ENCODE assay signal across 6 cellular contexts in genomic region chr14:22887260-22887989, GRCh38. TPM values are rescaled to one million over a fixed set of nuclear protein-coding genes. Genes with fewer than 3 reads are reported as not detected.
A peak's percentile ranks its signal among the peaks of the same experiment; 100 is the strongest.
DNase-seq lines count a peak whose midpoint lies in the region; ATAC-seq, FAIRE-seq and TF ChIP-seq lines count a peak whose summit lies in the region.

No MANE protein-coding gene starts in this region.

- POLR2A ChIA-PET in K562 (lab: Yijun Ruan, JAX) = interaction anchor here (0.7 to 1.6 kb wide), 7 partner anchors 12 to 393 kb away, joined by 3 to 7 read pairs (median 6); partner anchors contain the start of genes MRPL52 and RBM23

- CTCF ChIA-PET in K562 (lab: Yijun Ruan, JAX; ENCODE audit: low intra/inter-chr PET ratio) = no interaction called here

- H3K4me2 ChIP-seq in K562 (ENCODE audit: insufficient read depth, low read length) = peak overlapping the region; percentile 87

- H3K4me3 ChIP-seq in K562 = peak overlapping the region; percentile 63
- peak overlapping the region; percentile 57 for H3K4me3 ChIP-seq in mesodermal cell (ENCODE audit: extremely low read depth, insufficient read depth, low read length, poor library complexity, severe bottlenecking)

- TF ChIP-seq RAD21 in K562 (CRISPR knock-in tag; conservative IDR thresholded peaks at IDR 0.05 in 1 of 2, IDR thresholded peaks at IDR 0.05 in 1 of 2) = no peak

- TF ChIP-seq CTCF in K562 (IDR thresholded peaks at IDR 0.05 in 2 of 3, conservative IDR thresholded peaks at IDR 0.05 in 1 of 3; ENCODE audit: insufficient read depth in 2 of 3, low read depth in 1 of 3, low read length in 3 of 3) = no peak

- in situ Hi-C loops in K562 (cut with MboI) = no loop called here

- H4K20me1 ChIP-seq in K562 (replicated peaks; ENCODE audit: control insufficient read depth, insufficient read depth, low read length) = no peaks in the 10 kb centered on the region

- H3K9ac ChIP-seq in K562 (ENCODE audit: insufficient read depth in 1 of 2, low read depth in 2 of 2, low read length in 2 of 2) = peak overlapping the region; percentile 80 to 90

- ATAC-seq in HG02610 (IDR thresholded peaks at IDR 0.05; ENCODE audit: unreplicated experiment) (peak; percentile 8), K562 (peak; percentile 88)

- FAIRE-seq in K562 (lab: Jason Lieb, UNC) = peak; percentile 98

- peak; percentile 6; the same call in 1 of the 2 replicates for TF ChIP-seq EP300 in K562 (IDR thresholded peaks at IDR 0.05; ENCODE audit: low read length)

- no peaks in the 10 kb centered on the region for H3K27me3 ChIP-seq in K562 (ENCODE audit: control insufficient read depth in 2 of 2, insufficient read depth in 2 of 2, low read length in 2 of 2)

- TSS peak; percentile 82 for BruUV-seq in K562 (replicated peaks; lab: Mats Ljungman, UMichigan)

- intact Hi-C loops in K562 (cut with micrococcal nuclease) = loop anchor here (1.0 kb wide), 1 partner anchor 16 kb away; the partner anchor contains the start of gene LRP10

- WGBS in K562 (ENCODE audit: insufficient coverage, low coverage, missing lambda C conversion rate) = 1% methylated on average over 11 of the region's 11 CpGs
- WGBS in mesodermal cell (ENCODE audit: insufficient coverage in 2 of 2), 2 experiments = 24 to 40% methylated on average over 8 to 9 of the region's 11 CpGs

- H2AFZ ChIP-seq in K562 (ENCODE audit: low read depth, low read length) = peak overlapping the region; percentile 96

- DNase-seq in DMS53 treated with DMSO at 0.1 percent for 48 hours (lab: John Stamatoyannopoulos, UW; ENCODE audit: unreplicated experiment) (peak; percentile 78), NCI-H446 treated with DMSO at 0.1 percent for 48 hours (lab: John Stamatoyannopoulos, UW) (peak; percentile 26), K562 (ENCODE audit: extremely low read depth in 1 of 4, low spot score in 3 of 4) (peak; percentile 49 to 89 (median 60)), occipital lobe (lab: John Stamatoyannopoulos, UW) (no peak)

- no peaks in the 10 kb centered on the region for H3K9me3 ChIP-seq in K562 (replicated peaks; ENCODE audit: control insufficient read depth, insufficient read depth, low read depth, low read length)
- H3K9me3 ChIP-seq in mesodermal cell (ENCODE audit: control insufficient read depth, low read length) = no peaks in the 10 kb centered on the region

- H3K27ac ChIP-seq in K562 (ENCODE audit: extremely low read depth, low read depth, low read length) = peak overlapping the region; percentile 81
- H3K27ac ChIP-seq in mesodermal cell (ENCODE audit: low read depth, low read length, severe bottlenecking) = peak overlapping the region; percentile 78

- H3K9me1 ChIP-seq in K562 (ENCODE audit: control insufficient read depth, insufficient read depth, low read length) = no peaks in the 10 kb centered on the region

- H3K36me3 ChIP-seq in K562 (ENCODE audit: control insufficient read depth, insufficient read depth, low read length) (no peaks in the 10 kb centered on the region), mesodermal cell (ENCODE audit: control insufficient read depth, insufficient read depth, low read length) (no peaks in the 10 kb centered on the region)

- H3K4me1 ChIP-seq in K562 (replicated peaks in 1 of 2; ENCODE audit: control insufficient read depth in 2 of 2, insufficient read depth in 2 of 2, low read length in 2 of 2) (peaks cover 26 to 45% of the 10 kb centered on the region in 2 experiments), mesodermal cell (ENCODE audit: control insufficient read depth, insufficient read depth, low read length, poor library complexity, severe bottlenecking) (peaks cover 7% of the 10 kb centered on the region)

- H3K79me2 ChIP-seq in K562 (ENCODE audit: control insufficient read depth, insufficient read depth, low read length) = peaks cover 14% of the 10 kb centered on the region

- peak; percentile 36 for TF ChIP-seq POLR2A in K562 (conservative IDR thresholded peaks at IDR 0.05)

RNA-seq across cellular contexts. Expression of gene REM2, which starts 4.4 kb away (rescaled TPM):
- 1.2 and 3.0 TPM in 2 replicates for total RNA-seq in K562 (2011; cell fraction: chromatin; rRNA removed; ENCODE audit: low replicate concordance)
- 3.0 and 3.8 TPM in 2 replicates for total RNA-seq in K562 (2011; cell fraction: nucleolus; rRNA removed)
- 2.4 and 2.7 TPM in 2 replicates for total RNA-seq in K562 (2011; cell fraction: nucleoplasm; rRNA removed)
- total RNA-seq in K562 (2014; rRNA removed) (0.29 and 0.36 TPM in 2 replicates), K562 (2014; rRNA removed; fragmentation: Illumina TruSeq; extraction: Trizol) (0.18 and 0.51 TPM in 2 replicates), K562 (2015; rRNA removed; fragmentation: Illumina TruSeq; extraction: Trizol) (0.25 and 0.34 TPM in 2 replicates), K562 (2021) (0.40 and 0.69 TPM in 2 replicates), occipital lobe (1.7 TPM)
- polyA plus RNA-seq in K562 (2011; rRNA removed) (0.91 and 1.0 TPM in 2 replicates), K562 (2014; fragmentation: Illumina TruSeq; extraction: Trizol) (0.21 and 0.25 TPM in 2 replicates), K562 (2014; fragmentation: Nextera tagmentation; extraction: Ambion mirVana) (under 1 TPM; 0.38 to 0.50 TPM), K562 (2014; rRNA removed) (0.20 and 0.97 TPM in 2 replicates)
- polyA plus RNA-seq in K562 (2011; cell fraction: cytosol; rRNA removed) = 0.40 and 0.47 TPM in 2 replicates
- polyA plus RNA-seq in K562 (2011; cell fraction: nucleus; rRNA removed) = 1.2 and 2.3 TPM in 2 replicates
- 0.82 and 1.1 TPM in 2 replicates for polyA plus RNA-seq in K562 (2012)
- 0.32 and 0.48 TPM in 2 replicates for polyA minus RNA-seq in K562 (2011; rRNA and poly(A)+ RNA removed)
- not detected in 2 replicates for polyA minus RNA-seq in K562 (2011; cell fraction: cytosol; rRNA and poly(A)+ RNA removed)
- polyA minus RNA-seq in K562 (2011; cell fraction: nucleus; rRNA and poly(A)+ RNA removed) = 0.81 and 1.9 TPM in 2 replicates
- polyA plus RNA-seq in mesodermal cell (2013, experiment 1 of 2) = 1.9 TPM
- polyA plus RNA-seq in mesodermal cell (2013, experiment 2 of 2) = 1.5 TPM

RNA-seq across cellular contexts. Expression of gene LRP10, which starts 15.9 kb away (rescaled TPM):
- total RNA-seq in K562 (2011; cell fraction: chromatin; rRNA removed; ENCODE audit: low replicate concordance) = 26.2 and 103 TPM in 2 replicates
- total RNA-seq in K562 (2011; cell fraction: nucleolus; rRNA removed) = 119 and 150 TPM in 2 replicates
- 79.0 and 80.1 TPM in 2 replicates for total RNA-seq in K562 (2011; cell fraction: nucleoplasm; rRNA removed)
- 10.9 and 14.9 TPM in 2 replicates for total RNA-seq in K562 (2014; rRNA removed)
- total RNA-seq in K562 (2014; rRNA removed; fragmentation: Illumina TruSeq; extraction: Trizol) = 4.9 and 5.5 TPM in 2 replicates
- total RNA-seq in K562 (2015; rRNA removed; fragmentation: Illumina TruSeq; extraction: Trizol) = 6.9 and 8.1 TPM in 2 replicates
- total RNA-seq in K562 (2021) = 40.7 and 45.5 TPM in 2 replicates
- polyA plus RNA-seq in K562 (2011; rRNA removed) = 16.0 and 25.1 TPM in 2 replicates
- polyA plus RNA-seq in K562 (2011; cell fraction: cytosol; rRNA removed) = 18.9 and 40.0 TPM in 2 replicates
- polyA plus RNA-seq in K562 (2011; cell fraction: nucleus; rRNA removed) = 17.1 and 30.2 TPM in 2 replicates
- 36.0 and 70.6 TPM in 2 replicates for polyA plus RNA-seq in K562 (2012)
- polyA plus RNA-seq in K562 (2014; fragmentation: Illumina TruSeq; extraction: Trizol) = 27.2 and 34.5 TPM in 2 replicates
- polyA plus RNA-seq in K562 (2014; fragmentation: Nextera tagmentation; extraction: Ambion mirVana) = 1 to 10 TPM; 1.3 to 2.3 TPM
- 12.7 and 15.9 TPM in 2 replicates for polyA plus RNA-seq in K562 (2014; rRNA removed)
- 15.2 and 24.3 TPM in 2 replicates for polyA minus RNA-seq in K562 (2011; rRNA and poly(A)+ RNA removed)
- polyA minus RNA-seq in K562 (2011; cell fraction: cytosol; rRNA and poly(A)+ RNA removed) = 36.7 and 48.5 TPM in 2 replicates
- polyA minus RNA-seq in K562 (2011; cell fraction: nucleus; rRNA and poly(A)+ RNA removed) = 16.7 and 17.0 TPM in 2 replicates
- 64.8 TPM for polyA plus RNA-seq in mesodermal cell (2013, experiment 1 of 2)
- 49.4 TPM for polyA plus RNA-seq in mesodermal cell (2013, experiment 2 of 2)
- total RNA-seq in occipital lobe = 3.4 TPM

RNA-seq across cellular contexts. Expression of gene RBM23, which starts 31.5 kb away (rescaled TPM):
- 87.2 and 129 TPM in 2 replicates for total RNA-seq in K562 (2011; cell fraction: chromatin; rRNA removed; ENCODE audit: low replicate concordance)
- 74.0 and 76.5 TPM in 2 replicates for total RNA-seq in K562 (2011; cell fraction: nucleolus; rRNA removed)
- total RNA-seq in K562 (2011; cell fraction: nucleoplasm; rRNA removed) = 81.6 and 84.0 TPM in 2 replicates
- total RNA-seq in K562 (2014; rRNA removed) (46.0 and 68.2 TPM in 2 replicates), K562 (2014; rRNA removed; fragmentation: Illumina TruSeq; extraction: Trizol) (48.9 and 53.2 TPM in 2 replicates), K562 (2015; rRNA removed; fragmentation: Illumina TruSeq; extraction: Trizol) (66.8 and 73.0 TPM in 2 replicates), K562 (2021) (56.0 and 58.5 TPM in 2 replicates), occipital lobe (78.6 TPM)
- polyA plus RNA-seq in K562 (2011; rRNA removed) (36.2 and 57.8 TPM in 2 replicates), K562 (2014; fragmentation: Illumina TruSeq; extraction: Trizol) (50.2 and 69.0 TPM in 2 replicates), K562 (2014; fragmentation: Nextera tagmentation; extraction: Ambion mirVana) (100 to 1,000 TPM in 1 of 2 experiments, 10 to 100 TPM in 1; 67.8 to 102 TPM), K562 (2014; rRNA removed) (47.1 and 50.4 TPM in 2 replicates)
- 57.1 and 82.5 TPM in 2 replicates for polyA plus RNA-seq in K562 (2011; cell fraction: cytosol; rRNA removed)
- polyA plus RNA-seq in K562 (2011; cell fraction: nucleus; rRNA removed) = 68.8 and 78.6 TPM in 2 replicates
- 43.1 and 49.8 TPM in 2 replicates for polyA plus RNA-seq in K562 (2012)
- 65.1 and 89.3 TPM in 2 replicates for polyA minus RNA-seq in K562 (2011; rRNA and poly(A)+ RNA removed)
- polyA minus RNA-seq in K562 (2011; cell fraction: cytosol; rRNA and poly(A)+ RNA removed) = 26.5 and 31.2 TPM in 2 replicates
- 24.9 and 39.5 TPM in 2 replicates for polyA minus RNA-seq in K562 (2011; cell fraction: nucleus; rRNA and poly(A)+ RNA removed)
- polyA plus RNA-seq in mesodermal cell (2013, experiment 1 of 2) = 49.5 TPM
- 51.3 TPM for polyA plus RNA-seq in mesodermal cell (2013, experiment 2 of 2)

RNA-seq across cellular contexts. Expression of gene PRMT5, which starts 41.8 kb away (rescaled TPM):
- total RNA-seq in K562 (2011; cell fraction: chromatin; rRNA removed; ENCODE audit: low replicate concordance) = 278 and 432 TPM in 2 replicates
- 251 and 313 TPM in 2 replicates for total RNA-seq in K562 (2011; cell fraction: nucleolus; rRNA removed)
- total RNA-seq in K562 (2011; cell fraction: nucleoplasm; rRNA removed) = 210 and 241 TPM in 2 replicates
- 123 and 171 TPM in 2 replicates for total RNA-seq in K562 (2014; rRNA removed)
- total RNA-seq in K562 (2014; rRNA removed; fragmentation: Illumina TruSeq; extraction: Trizol) = 222 and 228 TPM in 2 replicates
- total RNA-seq in K562 (2015; rRNA removed; fragmentation: Illumina TruSeq; extraction: Trizol) = 245 and 276 TPM in 2 replicates
- 246 and 247 TPM in 2 replicates for total RNA-seq in K562 (2021)
- polyA plus RNA-seq in K562 (2011; rRNA removed) = 409 and 552 TPM in 2 replicates
- 792 and 841 TPM in 2 replicates for polyA plus RNA-seq in K562 (2011; cell fraction: cytosol; rRNA removed)
- 583 and 596 TPM in 2 replicates for polyA plus RNA-seq in K562 (2011; cell fraction: nucleus; rRNA removed)
- polyA plus RNA-seq in K562 (2012) = 146 and 359 TPM in 2 replicates
- polyA plus RNA-seq in K562 (2014; fragmentation: Illumina TruSeq; extraction: Trizol) = 270 and 321 TPM in 2 replicates
- polyA plus RNA-seq in K562 (2014; fragmentation: Nextera tagmentation; extraction: Ambion mirVana) = 100 to 1,000 TPM; 114 to 155 TPM
- polyA plus RNA-seq in K562 (2014; rRNA removed) = 216 and 257 TPM in 2 replicates
- 300 and 519 TPM in 2 replicates for polyA minus RNA-seq in K562 (2011; rRNA and poly(A)+ RNA removed)
- polyA minus RNA-seq in K562 (2011; cell fraction: cytosol; rRNA and poly(A)+ RNA removed) = 206 and 309 TPM in 2 replicates
- polyA minus RNA-seq in K562 (2011; cell fraction: nucleus; rRNA and poly(A)+ RNA removed) = 93.0 and 134 TPM in 2 replicates
- polyA plus RNA-seq in mesodermal cell (2013, experiment 1 of 2) = 85.0 TPM
- polyA plus RNA-seq in mesodermal cell (2013, experiment 2 of 2) = 88.3 TPM
- total RNA-seq in occipital lobe = 39.8 TPM

RNA-seq across cellular contexts. Expression of gene MMP14, which starts 51.0 kb away (rescaled TPM):
- total RNA-seq in K562 (2011; cell fraction: chromatin; rRNA removed; ENCODE audit: low replicate concordance) = 9.3 and 17.2 TPM in 2 replicates
- total RNA-seq in K562 (2011; cell fraction: nucleolus; rRNA removed) = 8.4 and 8.8 TPM in 2 replicates
- 7.2 and 9.0 TPM in 2 replicates for total RNA-seq in K562 (2011; cell fraction: nucleoplasm; rRNA removed)
- total RNA-seq in K562 (2014; rRNA removed) = 0.36 and 0.65 TPM in 2 replicates
- 0.51 and 0.80 TPM in 2 replicates for total RNA-seq in K562 (2014; rRNA removed; fragmentation: Illumina TruSeq; extraction: Trizol)
- total RNA-seq in K562 (2015; rRNA removed; fragmentation: Illumina TruSeq; extraction: Trizol) = 0.94 and 0.98 TPM in 2 replicates
- total RNA-seq in K562 (2021) = 2.3 and 4.5 TPM in 2 replicates
- polyA plus RNA-seq in K562 (2011; rRNA removed) = 2.1 and 2.9 TPM in 2 replicates
- polyA plus RNA-seq in K562 (2011; cell fraction: cytosol; rRNA removed) = 3.2 and 3.4 TPM in 2 replicates
- 15.7 and 30.4 TPM in 2 replicates for polyA plus RNA-seq in K562 (2011; cell fraction: nucleus; rRNA removed)
- 1.5 and 4.9 TPM in 2 replicates for polyA plus RNA-seq in K562 (2012)
- polyA plus RNA-seq in K562 (2014; fragmentation: Illumina TruSeq; extraction: Trizol) = 1.2 and 1.3 TPM in 2 replicates
- polyA plus RNA-seq in K562 (2014; fragmentation: Nextera tagmentation; extraction: Ambion mirVana) = not detected
- polyA plus RNA-seq in K562 (2014; rRNA removed) = 2.8 and 5.8 TPM in 2 replicates
- 0.35 and 0.39 TPM in 2 replicates for polyA minus RNA-seq in K562 (2011; rRNA and poly(A)+ RNA removed)
- 1.0 TPM in 1 of 2 replicates, not detected in the other for polyA minus RNA-seq in K562 (2011; cell fraction: cytosol; rRNA and poly(A)+ RNA removed)
- 2.0 and 2.6 TPM in 2 replicates for polyA minus RNA-seq in K562 (2011; cell fraction: nucleus; rRNA and poly(A)+ RNA removed)
- polyA plus RNA-seq in mesodermal cell (2013, experiment 1 of 2) = 340 TPM
- 281 TPM for polyA plus RNA-seq in mesodermal cell (2013, experiment 2 of 2)
- 8.3 TPM for total RNA-seq in occipital lobe
